In the genomic region with DNA sequence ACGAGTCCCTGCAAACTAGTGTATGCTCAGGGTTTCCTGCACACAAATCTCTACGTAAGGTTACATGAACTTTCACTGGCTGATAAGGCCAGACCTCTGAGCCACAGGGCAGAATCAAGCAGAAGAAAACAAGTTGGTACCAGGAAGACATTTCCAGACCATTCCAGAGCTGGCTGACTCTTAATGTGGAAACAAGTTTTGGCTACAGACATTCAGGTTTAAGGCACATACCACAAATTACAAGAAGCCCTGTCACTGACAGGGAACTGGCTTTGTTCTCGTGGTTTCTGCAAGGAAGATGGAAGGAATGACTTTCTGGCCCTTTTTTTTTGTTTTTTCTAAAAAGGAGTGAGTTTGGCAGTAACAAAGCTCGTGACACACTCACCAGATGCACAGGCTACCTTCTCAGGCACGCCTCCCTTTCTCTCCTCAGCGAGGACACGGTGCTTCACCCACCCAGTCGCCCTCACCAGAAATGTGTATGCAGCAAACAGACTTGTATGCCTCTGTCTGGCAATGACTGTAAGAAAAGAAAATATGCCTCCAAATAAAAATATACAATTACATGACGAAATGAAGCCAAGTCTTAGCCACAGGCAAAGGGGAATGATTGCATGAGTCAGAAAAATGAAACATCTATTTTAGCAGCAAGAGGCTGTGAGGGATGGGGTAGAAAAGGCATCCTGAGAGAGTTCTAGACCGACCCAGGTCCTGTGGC, we compare ENCODE assay signal across 10 cellular contexts. TPM values are rescaled to one million over a fixed set of nuclear protein-coding genes. Genes with fewer than 3 reads are reported as not detected.
A peak's percentile ranks its signal among the peaks of the same experiment; 100 is the strongest.
DNase-seq lines count a peak whose midpoint lies in the region; ATAC-seq, FAIRE-seq and TF ChIP-seq lines count a peak whose summit lies in the region.
"Had no signal": no experiment of that assay in that cellular context is flagged by ENCODE, and none has a peak within 500 bp of the region (broad histone marks: within the 10 kb centered on the region; RNA-seq: fewer than 3 reads in every experiment).

No MANE protein-coding gene starts in this region.

- H3K4me3 Mint-ChIP-seq in naive thymus-derived CD4-positive, alpha-beta T cell = no peak overlapping the region

- H3K36me3 ChIP-seq in ACC112 (ENCODE audit: insufficient read depth, low read length) = peaks cover 42% of the 10 kb centered on the region; the same call in 1 of the 2 replicates
- H3K36me3 ChIP-seq in naive thymus-derived CD4-positive, alpha-beta T cell (ENCODE audit: control insufficient read depth in 2 of 3, insufficient read depth in 3 of 3, low read length in 3 of 3) = peaks cover 7 to 100% (median 32%) of the 10 kb centered on the region in 3 experiments

- CTCF ChIA-PET in naive thymus-derived CD4-positive, alpha-beta T cell (lab: Charles Lee) = interaction anchor here (0.7 kb wide), 2 partner anchors 12 to 186 kb away, joined by 3 to 6 read pairs; no protein-coding TSS in a partner anchor

- H3K27ac ChIP-seq in ACC112 (ENCODE audit: low read depth, low read length) = peak overlapping the region; percentile 80
- no peak overlapping the region for H3K27ac ChIP-seq in naive thymus-derived CD4-positive, alpha-beta T cell (ENCODE audit: low read depth, low read length)

- peaks cover 0 to 12% (median 5%) of the 10 kb centered on the region in 11 donors for H3K9me3 Mint-ChIP-seq in naive thymus-derived CD4-positive, alpha-beta T cell

- FAIRE-seq in GM19239 (lab: Jason Lieb, UNC) (no peak), frontal cortex (lab: Jason Lieb, UNC) (no peak)

- H3K36me3 Mint-ChIP-seq in naive thymus-derived CD4-positive, alpha-beta T cell = peaks cover 24 to 97% (median 64%) of the 10 kb centered on the region in 5 donors

- H2AFZ ChIP-seq in ACC112 (ENCODE audit: low read length, unreplicated experiment) = no peak overlapping the region

- intact Hi-C loops in naive thymus-derived CD4-positive, alpha-beta T cell (cut with micrococcal nuclease) = no loop called here

- peak overlapping the region in 7 of 9 donors; percentile 11 to 56 (median 35) for H3K27ac Mint-ChIP-seq in naive thymus-derived CD4-positive, alpha-beta T cell

- peak overlapping the region; percentile 9; the same call in 1 of the 2 replicates for H3K4me3 ChIP-seq in ACC112 (ENCODE audit: low read depth, low read length)
- H3K4me3 ChIP-seq in choroid plexus epithelial cell (ENCODE audit: low read depth, low read length) = no peak overlapping the region
- no peak overlapping the region for H3K4me3 ChIP-seq in naive thymus-derived CD4-positive, alpha-beta T cell (ENCODE audit: low read length)

- H3K4me1 ChIP-seq in ACC112 (ENCODE audit: control insufficient read depth, insufficient read depth, low read length, unreplicated experiment) = peaks cover 42% of the 10 kb centered on the region
- H3K4me1 ChIP-seq in naive thymus-derived CD4-positive, alpha-beta T cell (ENCODE audit: control insufficient read depth in 2 of 2, insufficient read depth in 2 of 2, low read length in 2 of 2) = no peaks in the 10 kb centered on the region

- peak; percentile 79 for DNase-seq in HT1080 (ENCODE audit: low read depth)
- peak; percentile 92 for DNase-seq in choroid plexus epithelial cell (ENCODE audit: low read depth)
- DNase-seq in naive thymus-derived CD4-positive, alpha-beta T cell = no peak
- no peak for DNase-seq in OCI-M1 (lab: John Stamatoyannopoulos, UW)
- DNase-seq in GM19239 (ENCODE audit: insufficient read length, low spot score) = no peak
- no peak for DNase-seq in activated CD4-positive, alpha-beta T cell treated with anti-CD3 and anti-CD28 coated beads, Interleukin-2, amount 50 U/mL, for 48 hours
- DNase-seq in frontal cortex (ENCODE audit: low spot score in 2 of 2) = no peak
- DNase-seq: DND-41, left cardiac atrium had no signal

- no peaks in the 10 kb centered on the region for H3K27me3 Mint-ChIP-seq in naive thymus-derived CD4-positive, alpha-beta T cell

- no peaks in the 10 kb centered on the region for H3K27me3 ChIP-seq in ACC112 (ENCODE audit: insufficient read depth, low read length)
- no peaks in the 10 kb centered on the region for H3K27me3 ChIP-seq in naive thymus-derived CD4-positive, alpha-beta T cell (ENCODE audit: control insufficient read depth in 2 of 2, insufficient read depth in 2 of 2, low read length in 2 of 2)

- peaks cover 0 to 3% (median 0%) of the 10 kb centered on the region in 3 experiments for H3K9me3 ChIP-seq in naive thymus-derived CD4-positive, alpha-beta T cell (ENCODE audit: control insufficient read depth in 2 of 3, low read length in 3 of 3)

- peaks cover 0 to 36% (median 3%) of the 10 kb centered on the region in 7 donors for H3K4me1 Mint-ChIP-seq in naive thymus-derived CD4-positive, alpha-beta T cell

- H3K79me2 ChIP-seq in ACC112 (ENCODE audit: control insufficient read depth, insufficient read depth, low read length, unreplicated experiment) = no peaks in the 10 kb centered on the region

- no peak for ATAC-seq in naive thymus-derived CD4-positive, alpha-beta T cell
- ATAC-seq: left cardiac atrium had no signal

- POLR2A ChIA-PET in naive thymus-derived CD4-positive, alpha-beta T cell (lab: Charles Lee) = no interaction called here

- no peak for TF ChIP-seq CTCF in choroid plexus epithelial cell (conservative IDR thresholded peaks at IDR 0.05; ENCODE audit: low read depth, low read length)

RNA-seq across cellular contexts. Expression of a gene that starts 22.6 kb away (rescaled TPM):
- total RNA-seq in HT1080 (2014; rRNA removed; shearing (Covaris generic)) = 0.13 TPM in 1 of 2 replicates, not detected in the other
- polyA plus RNA-seq in HT1080 (2015; cell fraction: cytosol; rRNA removed) = 0.24 and 0.62 TPM in 2 replicates
- not detected in 2 replicates for polyA plus RNA-seq in HT1080 (2015; cell fraction: nucleus; rRNA removed)
- not detected for total RNA-seq in naive thymus-derived CD4-positive, alpha-beta T cell
- polyA plus RNA-seq in naive thymus-derived CD4-positive, alpha-beta T cell = not detected
- 0.82 TPM for total RNA-seq in frontal cortex

RNA-seq across cellular contexts. Expression of a gene that starts 50.2 kb away (rescaled TPM):
- total RNA-seq in HT1080 (2014; rRNA removed; shearing (Covaris generic)) = 88.3 and 114 TPM in 2 replicates
- polyA plus RNA-seq in HT1080 (2015; cell fraction: cytosol; rRNA removed) = 138 and 159 TPM in 2 replicates
- polyA plus RNA-seq in HT1080 (2015; cell fraction: nucleus; rRNA removed) = 108 and 132 TPM in 2 replicates
- total RNA-seq in naive thymus-derived CD4-positive, alpha-beta T cell = 100 to 1,000 TPM; 189 to 247 (median 231) TPM
- polyA plus RNA-seq in naive thymus-derived CD4-positive, alpha-beta T cell = 100 to 1,000 TPM; 212 to 278 TPM
- 2.0 TPM for total RNA-seq in frontal cortex

Comparison
In these comparisons a context has a peak if more than half of its experiments do, and no peak if none do; other contexts are left out.
1. DNase-seq: peak in HT1080 (single experiment) and choroid plexus epithelial cell (single experiment); none in naive thymus-derived CD4-positive, alpha-beta T cell (0 of 9), OCI-M1 (single experiment), GM19239 (single experiment), activated CD4-positive, alpha-beta T cell treated with anti-CD3 and anti-CD28 coated beads, Interleukin-2, amount 50 U/mL, for 48 hours (0 of 2) and frontal cortex (0 of 2).
2. RNA of a gene that starts 50.2 kb away (total RNA-seq): 189 to 247 TPM in naive thymus-derived CD4-positive, alpha-beta T cell and 88.3 to 114 TPM in HT1080; 2.0 TPM in frontal cortex (single experiment); every median in the first group is over 10 times any median in the second.